28 cellular contexts compared by ENCODE assay signal in the genomic region with DNA sequence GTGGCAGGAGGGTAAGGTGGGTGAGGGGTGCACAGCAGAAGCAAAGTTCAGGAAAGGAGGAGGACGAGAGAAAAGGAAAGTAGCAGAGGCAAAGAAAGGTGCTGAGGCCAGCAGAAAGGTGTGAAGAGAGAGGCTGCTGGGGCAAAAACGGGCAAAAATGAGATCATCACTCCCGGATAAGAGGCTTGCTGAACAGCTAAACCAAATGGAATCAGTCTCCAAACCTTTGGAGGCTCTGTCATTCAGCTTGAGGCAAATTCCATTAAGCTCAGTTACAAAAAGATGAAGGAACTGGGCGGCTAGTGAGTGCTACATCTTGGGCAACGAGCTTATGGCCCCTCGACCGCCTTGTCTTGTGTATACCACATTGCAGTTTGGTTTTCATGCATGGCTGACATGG.
"Had no signal": no experiment of that assay in that cellular context is flagged by ENCODE, and none has a peak within 500 bp of the region (broad histone marks: within the 10 kb centered on the region; RNA-seq: fewer than 3 reads in every experiment).

No MANE protein-coding gene starts in this region.

- H3K4me1 Mint-ChIP-seq: activated B cell treated with CpG ODN at 0.5 μM for 24 hours; activated naive CD4-positive, alpha-beta T cell treated with anti-CD3 and anti-CD28 coated beads, Interleukin-2, amount 50 U/mL, for 24 hours; stimulated activated memory B cell treated with anti-CD40 and anti-IgM and Interleukin-4, amounts not matched to agents 10 μg/mL and 1 μg/mL and 100 μg/mL, for 72 hours had no signal

- H3K27me3 ChIP-seq: breast epithelium, colonic mucosa, dorsolateral prefrontal cortex, pancreas, transverse colon had no signal

- H3K4me3 Mint-ChIP-seq: activated B cell treated with CpG ODN at 0.5 μM for 24 hours; activated CD8-positive, alpha-beta T cell treated with anti-CD3 and anti-CD28 coated beads for 36 hours; activated naive CD4-positive, alpha-beta T cell treated with anti-CD3 and anti-CD28 coated beads, Interleukin-2, amount 50 U/mL, for 24 hours; naive thymus-derived CD8-positive, alpha-beta T cell; neural crest cell; stimulated activated memory B cell treated with anti-CD40 and anti-IgM and Interleukin-4, amounts not matched to agents 10 μg/mL and 1 μg/mL and 100 μg/mL, for 72 hours; T-helper 2 cell treated with Interferon-gamma antibody and Interleukin-4, amounts not matched to agents 5 μg/mL and 100 μg/mL, for 36 hours had no signal

- ATAC-seq: activated CD8-positive, alpha-beta T cell treated with anti-CD3 and anti-CD28 coated beads for 36 hours; effector memory CD8-positive, alpha-beta T cell; left colon; naive thymus-derived CD8-positive, alpha-beta T cell; pancreas; sciatic nerve; stimulated activated memory B cell treated with anti-CD40 and anti-IgM and Interleukin-4, amounts not matched to agents 10 μg/mL and 1 μg/mL and 100 μg/mL, for 72 hours had no signal

- H3K27ac ChIP-seq: breast epithelium, colonic mucosa, dorsolateral prefrontal cortex, pancreas, prostate gland, skin epidermis, transverse colon had no signal

- DNase-seq: activated B cell treated with CpG ODN at 0.5 μM for 24 hours; activated CD4-positive, alpha-beta T cell treated with anti-CD3 and anti-CD28 coated beads, Interleukin-2, amount 50 U/mL, for 1 hour; activated CD8-positive, alpha-beta T cell treated with anti-CD3 and anti-CD28 coated beads for 36 hours; activated T-cell treated with anti-CD3 and anti-CD28 coated beads, Interleukin-2, amount 50 U/mL, for 48 hours; colonic mucosa; dorsolateral prefrontal cortex; effector memory CD8-positive, alpha-beta T cell; head of caudate nucleus; hippocampal formation; kidney; left colon; naive thymus-derived CD8-positive, alpha-beta T cell; nucleus accumbens; pancreas; retina; stimulated activated CD4-positive, alpha-beta T cell treated with anti-CD3 and anti-CD28 coated beads, Interleukin-12 subunit alpha, Interleukin-12 subunit beta, amount 100 ng/mL, for 4 hours; stimulated activated CD4-positive, alpha-beta T cell treated with anti-CD3 and anti-CD28 coated beads, Interleukin-4, amount 100 ng/mL, for 1 hour; transverse colon had no signal

- H3K4me3 ChIP-seq: breast epithelium, colonic mucosa, dorsolateral prefrontal cortex, pancreas, prostate gland, skin epidermis, transverse colon had no signal

- H3K9me3 ChIP-seq: breast epithelium, colonic mucosa, pancreas, prostate gland, transverse colon had no signal

- H3K27ac Mint-ChIP-seq: activated B cell treated with CpG ODN at 0.5 μM for 24 hours; activated CD8-positive, alpha-beta T cell treated with anti-CD3 and anti-CD28 coated beads for 36 hours; activated naive CD4-positive, alpha-beta T cell treated with anti-CD3 and anti-CD28 coated beads, Interleukin-2, amount 50 U/mL, for 24 hours; activated T-helper 2 cell treated with anti-CD3 and anti-CD28 coated beads, Interferon-gamma antibody, Interleukin-2, Interleukin-4, amounts not matched to agents 10 μg/mL and 5 μg/mL and 100 μg/mL, durations not matched to agents 14 hours and 24 hours and 36 hours; stimulated activated memory B cell treated with anti-CD40 and anti-IgM and Interleukin-4, amounts not matched to agents 10 μg/mL and 1 μg/mL and 100 μg/mL, for 72 hours; T-helper 2 cell treated with Interferon-gamma antibody and Interleukin-4, amounts not matched to agents 5 μg/mL and 100 μg/mL, for 36 hours had no signal

- H3K36me3 ChIP-seq: breast epithelium, colonic mucosa, pancreas, prostate gland, transverse colon had no signal

- H3K9me3 Mint-ChIP-seq: activated B cell treated with CpG ODN at 0.5 μM for 24 hours; activated CD8-positive, alpha-beta T cell treated with anti-CD3 and anti-CD28 coated beads for 36 hours; activated naive CD4-positive, alpha-beta T cell treated with anti-CD3 and anti-CD28 coated beads, Interleukin-2, amount 50 U/mL, for 24 hours; activated T-helper 2 cell treated with anti-CD3 and anti-CD28 coated beads, Interferon-gamma antibody, Interleukin-2, Interleukin-4, amounts not matched to agents 10 μg/mL and 5 μg/mL and 100 μg/mL, durations not matched to agents 14 hours and 24 hours and 36 hours; effector memory CD8-positive, alpha-beta T cell; naive thymus-derived CD8-positive, alpha-beta T cell; neural crest cell; stimulated activated memory B cell treated with anti-CD40 and anti-IgM and Interleukin-4, amounts not matched to agents 10 μg/mL and 1 μg/mL and 100 μg/mL, for 72 hours; T-helper 2 cell treated with Interferon-gamma antibody and Interleukin-4, amounts not matched to agents 5 μg/mL and 100 μg/mL, for 36 hours had no signal

- FAIRE-seq: kidney, pancreas, urothelium cell line had no signal

- H3K36me3 Mint-ChIP-seq: activated naive CD4-positive, alpha-beta T cell treated with anti-CD3 and anti-CD28 coated beads, Interleukin-2, amount 50 U/mL, for 24 hours; naive thymus-derived CD8-positive, alpha-beta T cell; stimulated activated memory B cell treated with anti-CD40 and anti-IgM and Interleukin-4, amounts not matched to agents 10 μg/mL and 1 μg/mL and 100 μg/mL, for 72 hours had no signal

- H3K4me1 ChIP-seq: breast epithelium, colonic mucosa, pancreas, prostate gland, transverse colon had no signal
